29 cellular contexts compared by ENCODE assay signal in the genomic region with DNA sequence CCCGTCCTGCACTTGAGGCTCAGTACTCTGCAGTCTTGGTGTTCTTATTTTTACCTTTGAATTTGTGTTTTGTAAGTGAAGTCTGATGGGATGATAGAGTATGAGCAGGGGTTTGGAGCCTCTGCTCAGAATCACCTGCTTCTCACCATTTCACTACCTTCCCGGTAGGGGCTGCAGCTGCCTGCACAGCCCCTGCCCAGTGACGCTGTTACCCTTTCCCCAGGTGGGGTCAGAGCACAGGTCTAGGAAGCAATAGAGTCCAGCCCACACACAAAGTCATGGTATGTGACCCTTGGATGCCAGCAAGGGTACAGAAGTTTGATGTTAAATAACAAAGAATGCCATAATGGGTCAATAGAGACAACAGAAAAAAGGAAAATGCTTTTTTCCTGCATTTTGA.
"Had no signal": no experiment of that assay in that cellular context is flagged by ENCODE, and none has a peak within 500 bp of the region (broad histone marks: within the 10 kb centered on the region; RNA-seq: fewer than 3 reads in every experiment).

No MANE protein-coding gene starts in this region.

- H3K27me3 Mint-ChIP-seq: progenitor cell of endocrine pancreas; stimulated activated naive CD8-positive, alpha-beta T cell treated with anti-CD3 and anti-CD28 coated beads, Interleukin-15, amount 100 ng/mL, for 72 hours had no signal

- H3K4me1 ChIP-seq: neural progenitor cell, parathyroid adenoma, psoas muscle, right lobe of liver, sigmoid colon, thyroid gland, tibial nerve, vagina had no signal

- H3K79me2 ChIP-seq: parathyroid adenoma had no signal

- H3K27ac ChIP-seq: neural progenitor cell, ovary, parathyroid adenoma, psoas muscle, right lobe of liver, sigmoid colon, thoracic aorta, thyroid gland, tibial nerve, upper lobe of left lung, vagina had no signal

- H3K36me3 Mint-ChIP-seq: natural killer cell; neural progenitor cell; stimulated activated memory B cell treated with anti-CD40 and anti-IgM and Interleukin-4, amounts not matched to agents 10 μg/mL and 1 μg/mL and 100 μg/mL, for 72 hours had no signal

- H3K9me3 ChIP-seq: psoas muscle, right lobe of liver, sigmoid colon, thoracic aorta, thyroid gland, tibial nerve, upper lobe of left lung, vagina had no signal

- H3K4me1 Mint-ChIP-seq: natural killer cell; nephron; neural progenitor cell; stimulated activated memory B cell treated with anti-CD40 and anti-IgM and Interleukin-4, amounts not matched to agents 10 μg/mL and 1 μg/mL and 100 μg/mL, for 72 hours; stimulated activated naive CD8-positive, alpha-beta T cell treated with anti-CD3 and anti-CD28 coated beads, Interleukin-15, amount 100 ng/mL, for 72 hours had no signal

- H3K4me3 Mint-ChIP-seq: natural killer cell; nephron; neural progenitor cell; stimulated activated memory B cell treated with anti-CD40 and anti-IgM and Interleukin-4, amounts not matched to agents 10 μg/mL and 1 μg/mL and 100 μg/mL, for 72 hours; stimulated activated naive CD8-positive, alpha-beta T cell treated with anti-CD3 and anti-CD28 coated beads, Interleukin-15, amount 100 ng/mL, for 72 hours had no signal

- H3K36me3 ChIP-seq: neural progenitor cell, ovary, right lobe of liver, sigmoid colon, thoracic aorta, thyroid gland, tibial nerve, upper lobe of left lung, vagina had no signal

- H3K27me3 ChIP-seq: neural progenitor cell, ovary, right lobe of liver, sigmoid colon, thyroid gland, tibial nerve, upper lobe of left lung, vagina had no signal

- H3K9me3 Mint-ChIP-seq: stimulated activated naive CD8-positive, alpha-beta T cell treated with anti-CD3 and anti-CD28 coated beads, Interleukin-15, amount 100 ng/mL, for 72 hours had no signal

- H3K4me2 ChIP-seq: neural progenitor cell had no signal

- ATAC-seq: natural killer cell; psoas muscle; right cardiac atrium; right lobe of liver; stimulated activated memory B cell treated with anti-CD40 and anti-IgM and Interleukin-4, amounts not matched to agents 10 μg/mL and 1 μg/mL and 100 μg/mL, for 72 hours; stimulated activated naive CD8-positive, alpha-beta T cell treated with anti-CD3 and anti-CD28 coated beads, Interleukin-15, amount 100 ng/mL, for 72 hours; stimulated activated naive CD8-positive, alpha-beta T cell treated with anti-CD3 and anti-CD28 coated beads, Interleukin-15, Interleukin-2, amounts not matched to agents 100 U/mL and 50 U/mL, for 24 hours had no signal

- H3K27ac Mint-ChIP-seq: natural killer cell; neural progenitor cell; progenitor cell of endocrine pancreas; stimulated activated memory B cell treated with anti-CD40 and anti-IgM and Interleukin-4, amounts not matched to agents 10 μg/mL and 1 μg/mL and 100 μg/mL, for 72 hours; stimulated activated naive CD8-positive, alpha-beta T cell treated with anti-CD3 and anti-CD28 coated beads, Interleukin-15, amount 100 ng/mL, for 72 hours had no signal

- H2AFZ ChIP-seq: neural progenitor cell, parathyroid adenoma had no signal

- DNase-seq: natural killer cell; occipital lobe; ovary; posterior cingulate gyrus; psoas muscle; right cardiac atrium; right lobe of liver; sigmoid colon; small intestine; stimulated activated CD4-positive, alpha-beta T cell treated with anti-CD3 and anti-CD28 coated beads, Interleukin-15, amount 100 ng/mL, for 24 hours; stimulated activated CD4-positive, alpha-beta T cell treated with anti-CD3 and anti-CD28 coated beads, Interleukin-2, amount 100 ng/mL, for 24 hours; stimulated activated CD4-positive, alpha-beta T cell treated with anti-CD3 and anti-CD28 coated beads, Interleukin-2, amount 100 ng/mL, for 48 hours; stimulated activated CD4-positive, alpha-beta T cell treated with anti-CD3 and anti-CD28 coated beads, Interleukin-4, amount 100 ng/mL, for 24 hours; stimulated activated CD8-positive, alpha-beta memory T cell treated with anti-CD3 and anti-CD28 coated beads, Interleukin-4, amount 100 ng/mL, for 48 hours; stimulated activated naive CD4-positive, alpha-beta T cell; stimulated activated naive CD8-positive, alpha-beta T cell treated with anti-CD3 and anti-CD28 coated beads, Interleukin-15, amount 100 ng/mL, for 72 hours; stimulated activated naive CD8-positive, alpha-beta T cell treated with anti-CD3 and anti-CD28 coated beads, Interleukin-15, Interleukin-2, amounts not matched to agents 100 U/mL and 50 U/mL, for 24 hours; substantia nigra; thyroid gland; trophoblast cell had no signal

- H3K4me3 ChIP-seq: neural progenitor cell, ovary, psoas muscle, right lobe of liver, sigmoid colon, thoracic aorta, thyroid gland, tibial nerve, upper lobe of left lung, vagina had no signal
